ENCODE assay signal across 13 cellular contexts in genomic region chr6:68740828-68741500, GRCh38.
DNase-seq lines count a peak whose midpoint lies in the region; ATAC-seq and TF ChIP-seq lines count a peak whose summit lies in the region.
"Had no signal": no experiment of that assay in that cellular context is flagged by ENCODE, and none has a peak within 500 bp of the region (broad histone marks: within the 10 kb centered on the region; RNA-seq: fewer than 3 reads in every experiment).

No MANE protein-coding gene starts in this region.

- H3K4me3 Mint-ChIP-seq in CD8-positive, alpha-beta memory T cell = no peak overlapping the region
- no peak overlapping the region for H3K4me3 Mint-ChIP-seq in HFFc6
- H3K4me3 Mint-ChIP-seq: activated CD4-positive, alpha-beta T cell treated with anti-CD3 and anti-CD28 coated beads, Interleukin-2, amount 10 ng/mL, durations not matched to agents 24 days and 14 days; B cell; IgD-negative memory B cell had no signal

- H3K4me3 ChIP-seq in CD8-positive, alpha-beta memory T cell (ENCODE audit: low read length) = no peak overlapping the region
- H3K4me3 ChIP-seq in osteoblast (ENCODE audit: insufficient read depth, low read length) = no peak overlapping the region
- H3K4me3 ChIP-seq: tibial nerve had no signal

- H2AFZ ChIP-seq in osteoblast (ENCODE audit: low read length) = no peak overlapping the region

- peaks cover 11% of the 10 kb centered on the region for H3K4me1 ChIP-seq in CD8-positive, alpha-beta memory T cell (ENCODE audit: insufficient read depth, low read length)
- H3K4me1 ChIP-seq in osteoblast (ENCODE audit: insufficient read depth, low read length) = no peaks in the 10 kb centered on the region

- H4K20me1 ChIP-seq in osteoblast (ENCODE audit: insufficient read depth, low read length) = no peaks in the 10 kb centered on the region

- peak overlapping the region; percentile 19 for H3K27ac ChIP-seq in CD8-positive, alpha-beta memory T cell (ENCODE audit: low read depth, low read length)
- no peak overlapping the region for H3K27ac ChIP-seq in osteoblast (ENCODE audit: low read depth, low read length)
- H3K27ac ChIP-seq: tibial nerve had no signal

- TF ChIP-seq CTCF in osteoblast (IDR thresholded peaks at IDR 0.05; ENCODE audit: extremely low read depth, low read depth, low read length) (no peak), HFFc6 (IDR thresholded peaks at IDR 0.05) (no peak)

- DNase-seq in CD8-positive, alpha-beta memory T cell = no peak
- peak; percentile 33 for DNase-seq in RPMI8226
- no peak for DNase-seq in osteoblast (ENCODE audit: insufficient read length, low spot score, missing footprints)
- DNase-seq in cerebellar nuclear complex (lab: John Stamatoyannopoulos, UW) = no peak
- no peak for DNase-seq in HFFc6
- DNase-seq in posterior vena cava (ENCODE audit: low spot score) = no peak
- DNase-seq: activated CD4-positive, alpha-beta T cell treated with anti-CD3 and anti-CD28 coated beads, Interleukin-2, amount 10 ng/mL, durations not matched to agents 24 days and 14 days; activated gamma-delta T cell treated with Interleukin-2 at 50 U/mL for 16 hours had no signal

- peaks cover 0 to 1% of the 10 kb centered on the region in 2 donors for H3K27me3 Mint-ChIP-seq in CD8-positive, alpha-beta memory T cell
- no peaks in the 10 kb centered on the region; the same call in 1 of the 2 replicates for H3K27me3 Mint-ChIP-seq in HFFc6 (ENCODE audit: insufficient read depth)
- H3K27me3 Mint-ChIP-seq: activated CD4-positive, alpha-beta T cell treated with anti-CD3 and anti-CD28 coated beads, Interleukin-2, amount 10 ng/mL, durations not matched to agents 24 days and 14 days; B cell; IgD-negative memory B cell had no signal

- no peaks in the 10 kb centered on the region for H3K9me3 Mint-ChIP-seq in CD8-positive, alpha-beta memory T cell
- peaks cover 5% of the 10 kb centered on the region for H3K9me3 Mint-ChIP-seq in HFFc6
- H3K9me3 Mint-ChIP-seq: activated CD4-positive, alpha-beta T cell treated with anti-CD3 and anti-CD28 coated beads, Interleukin-2, amount 10 ng/mL, durations not matched to agents 24 days and 14 days; IgD-negative memory B cell had no signal

- no peak overlapping the region for H3K4me2 ChIP-seq in osteoblast (ENCODE audit: insufficient read depth, low read length)

- POLR2A ChIA-PET in CD8-positive, alpha-beta memory T cell (lab: Charles Lee) = no interaction called here

- no peaks in the 10 kb centered on the region for H3K79me2 ChIP-seq in osteoblast (ENCODE audit: insufficient read depth, low read length)

- CTCF ChIA-PET in CD8-positive, alpha-beta memory T cell (lab: Charles Lee) = no interaction called here

- ATAC-seq in GM19035 (IDR thresholded peaks at IDR 0.05; ENCODE audit: unreplicated experiment) (peak; percentile 56), HG03159 (IDR thresholded peaks at IDR 0.05; ENCODE audit: unreplicated experiment) (peak; percentile 62)

- intact Hi-C loops in posterior vena cava (cut with DNase I) = no loop called here

- H3K36me3 Mint-ChIP-seq in CD8-positive, alpha-beta memory T cell = no peaks in the 10 kb centered on the region
- H3K36me3 Mint-ChIP-seq in HFFc6 (ENCODE audit: low read depth) = no peaks in the 10 kb centered on the region
- H3K36me3 Mint-ChIP-seq: IgD-negative memory B cell had no signal

- H3K27ac Mint-ChIP-seq in CD8-positive, alpha-beta memory T cell = no peak overlapping the region
- no peak overlapping the region for H3K27ac Mint-ChIP-seq in HFFc6
- H3K27ac Mint-ChIP-seq: activated CD4-positive, alpha-beta T cell treated with anti-CD3 and anti-CD28 coated beads, Interleukin-2, amount 10 ng/mL, durations not matched to agents 24 days and 14 days; B cell; IgD-negative memory B cell had no signal

- no peaks in the 10 kb centered on the region for H3K36me3 ChIP-seq in CD8-positive, alpha-beta memory T cell (ENCODE audit: insufficient read depth, low read length)
- H3K36me3 ChIP-seq in osteoblast (ENCODE audit: insufficient read depth, low read length) = no peaks in the 10 kb centered on the region
- H3K36me3 ChIP-seq: tibial nerve had no signal

- H3K4me1 Mint-ChIP-seq in CD8-positive, alpha-beta memory T cell = peaks cover 0 to 5% (median 4%) of the 10 kb centered on the region in 3 donors
- H3K4me1 Mint-ChIP-seq in HFFc6 (ENCODE audit: low read depth) = no peaks in the 10 kb centered on the region
- H3K4me1 Mint-ChIP-seq: B cell had no signal

- no peaks in the 10 kb centered on the region for H3K9me3 ChIP-seq in CD8-positive, alpha-beta memory T cell (ENCODE audit: low read length)
- H3K9me3 ChIP-seq in osteoblast (ENCODE audit: low read depth, low read length) = no peaks in the 10 kb centered on the region

- no peaks in the 10 kb centered on the region for H3K27me3 ChIP-seq in CD8-positive, alpha-beta memory T cell (ENCODE audit: insufficient read depth, low read length, poor library complexity, severe bottlenecking)
- no peaks in the 10 kb centered on the region for H3K27me3 ChIP-seq in osteoblast (ENCODE audit: insufficient read depth, low read length)
- H3K27me3 ChIP-seq: tibial nerve had no signal
